Comparison of ENCODE assay signal across 8 cellular contexts in genomic region chr6:159981591-159982245, GRCh38. TPM values are rescaled to one million over a fixed set of nuclear protein-coding genes. Genes with fewer than 3 reads are reported as not detected.
DNase-seq lines count a peak whose midpoint lies in the region; ATAC-seq and TF ChIP-seq lines count a peak whose summit lies in the region.

No MANE protein-coding gene starts in this region.

- peak overlapping the region in 7 of 10 experiments; percentile 21 to 55 (median 40); a peak in 11 of 20 replicates for H3K4me3 ChIP-seq in BLaER1 treated with 17β-estradiol and CSF1 and Interleukin-3, amounts not matched to agents 10 nM and 100 nM
- peak overlapping the region; percentile 40 for H3K4me3 ChIP-seq in naive thymus-derived CD4-positive, alpha-beta T cell (ENCODE audit: low read length)
- H3K4me3 ChIP-seq in A673 (ENCODE audit: low read depth, low read length, poor library complexity, severe bottlenecking), result no peak overlapping the region

- H3K4me1 Mint-ChIP-seq in effector memory CD8-positive, alpha-beta T cell (ENCODE audit: low read depth in 2 of 2), result peaks cover 83 to 87% of the 10 kb centered on the region in 2 donors
- H3K4me1 Mint-ChIP-seq in naive thymus-derived CD4-positive, alpha-beta T cell, result peaks cover 73 to 99% (median 96%) of the 10 kb centered on the region in 7 donors

- peak overlapping the region; percentile 83 to 97 (median 94) for H3K4me2 ChIP-seq in BLaER1 treated with 17β-estradiol and CSF1 and Interleukin-3, amounts not matched to agents 10 nM and 100 nM

- H3K9me3 Mint-ChIP-seq in effector memory CD8-positive, alpha-beta T cell, result no peaks in the 10 kb centered on the region
- peaks cover 0 to 4% (median 0%) of the 10 kb centered on the region in 11 donors for H3K9me3 Mint-ChIP-seq in naive thymus-derived CD4-positive, alpha-beta T cell

- intact Hi-C loops in naive thymus-derived CD4-positive, alpha-beta T cell (cut with micrococcal nuclease), result loop anchor here (1.0 to 5.0 kb wide), 6 partner anchors 10 to 289 kb away; partner anchors contain the start of genes MRPL18 (in 1 of the 2) and SOD2 (in 1 of the 2)
- intact Hi-C loops in A673 (cut with micrococcal nuclease; ENCODE audit: unreplicated experiment), result no loop called here

- peaks cover 79 to 98% (median 85%) of the 10 kb centered on the region in 10 experiments for H3K4me1 ChIP-seq in BLaER1 treated with 17β-estradiol and CSF1 and Interleukin-3, amounts not matched to agents 10 nM and 100 nM
- peaks cover 48 to 70% of the 10 kb centered on the region in 2 donors for H3K4me1 ChIP-seq in naive thymus-derived CD4-positive, alpha-beta T cell (ENCODE audit: control insufficient read depth in 2 of 2, insufficient read depth in 2 of 2, low read length in 2 of 2)
- H3K4me1 ChIP-seq in A673 (ENCODE audit: insufficient read depth, low read length, poor library complexity, severe bottlenecking), result peaks cover 40% of the 10 kb centered on the region

- no TSS peak for BruUV-seq in A673 (replicated peaks; lab: Mats Ljungman, UMichigan)

- TF ChIP-seq CTCF in A673 (conservative IDR thresholded peaks at IDR 0.05; ENCODE audit: low read depth, low read length), result no peak

- POLR2A ChIA-PET in naive thymus-derived CD4-positive, alpha-beta T cell (lab: Charles Lee), result interaction anchor here (0.8 to 6.0 kb wide), 5 partner anchors 11 to 289 kb away, joined by 3 to 60 read pairs (median 4); partner anchors contain the start of genes ACAT2, IGF2R, MRPL18 and TCP1
- POLR2A ChIA-PET in A673 (lab: Charles Lee; ENCODE audit: low non-redundant PET), result no interaction called here

- peaks cover 25% of the 10 kb centered on the region for H3K36me3 Mint-ChIP-seq in effector memory CD8-positive, alpha-beta T cell (ENCODE audit: insufficient read depth)
- H3K36me3 Mint-ChIP-seq in naive thymus-derived CD4-positive, alpha-beta T cell, result peaks cover 0 to 6% (median 0%) of the 10 kb centered on the region in 5 donors

- CTCF ChIA-PET in naive thymus-derived CD4-positive, alpha-beta T cell (lab: Charles Lee), result interaction anchor here (0.8 kb wide), 2 partner anchors 9 to 290 kb away, joined by 3 read pairs; no protein-coding TSS in a partner anchor
- CTCF ChIA-PET in A673 (lab: Charles Lee), result interaction anchor here (1.1 kb wide), 1 partner anchor 107 kb away, joined by 4 read pairs; no protein-coding TSS in a partner anchor

- H3K36me3 ChIP-seq in BLaER1 treated with 17β-estradiol and CSF1 and Interleukin-3, amounts not matched to agents 10 nM and 100 nM, result peaks cover 0 to 5% (median 0%) of the 10 kb centered on the region in 11 experiments; a peak in 1 of 22 replicates
- H3K36me3 ChIP-seq in naive thymus-derived CD4-positive, alpha-beta T cell (ENCODE audit: control insufficient read depth in 2 of 3, insufficient read depth in 3 of 3, low read length in 3 of 3), result no peaks in the 10 kb centered on the region
- H3K36me3 ChIP-seq in A673 (ENCODE audit: insufficient read depth, low read length, poor library complexity, severe bottlenecking), result no peaks in the 10 kb centered on the region

- H3K4me3 Mint-ChIP-seq in effector memory CD8-positive, alpha-beta T cell, result peak overlapping the region; percentile 80 to 81
- peak overlapping the region; percentile 75 to 87 (median 82) for H3K4me3 Mint-ChIP-seq in naive thymus-derived CD4-positive, alpha-beta T cell

- H3K27me3 ChIP-seq in BLaER1 treated with 17β-estradiol and CSF1 and Interleukin-3, amounts not matched to agents 10 nM and 100 nM, result no peaks in the 10 kb centered on the region; a peak in 2 of 22 replicates
- H3K27me3 ChIP-seq in naive thymus-derived CD4-positive, alpha-beta T cell (ENCODE audit: control insufficient read depth in 2 of 2, insufficient read depth in 2 of 2, low read length in 2 of 2), result no peaks in the 10 kb centered on the region
- H3K27me3 ChIP-seq in A673 (replicated peaks; ENCODE audit: insufficient read depth, low read depth, low read length, poor library complexity), result no peaks in the 10 kb centered on the region

- no peaks in the 10 kb centered on the region for H3K27me3 Mint-ChIP-seq in effector memory CD8-positive, alpha-beta T cell
- no peaks in the 10 kb centered on the region for H3K27me3 Mint-ChIP-seq in naive thymus-derived CD4-positive, alpha-beta T cell

- H3K27ac ChIP-seq in BLaER1 treated with 17β-estradiol and CSF1 and Interleukin-3, amounts not matched to agents 10 nM and 100 nM, result peak overlapping the region; percentile 33 to 92 (median 72); a peak in 21 of 22 replicates
- peak overlapping the region; percentile 48 for H3K27ac ChIP-seq in naive thymus-derived CD4-positive, alpha-beta T cell (ENCODE audit: low read depth, low read length)
- H3K27ac ChIP-seq in A673 (ENCODE audit: low read depth, low read length, poor library complexity, severe bottlenecking), result no peak overlapping the region

- peak; percentile 69 for DNase-seq in SKM-1 (lab: John Stamatoyannopoulos, UW; ENCODE audit: unreplicated experiment)
- DNase-seq in effector memory CD8-positive, alpha-beta T cell, result no peak
- DNase-seq in naive thymus-derived CD4-positive, alpha-beta T cell, result peak in 4 of 9 donors; percentile 31 to 43 (median 31)
- no peak for DNase-seq in A673 (ENCODE audit: low spot score)
- DNase-seq in middle frontal gyrus (ENCODE audit: extremely low spot score, low spot score), result no peak

- ATAC-seq in GM19023 (IDR thresholded peaks at IDR 0.05; ENCODE audit: unreplicated experiment) (peak; percentile 71), HG03103 (IDR thresholded peaks at IDR 0.05; ENCODE audit: low read depth, unreplicated experiment) (peak; percentile 62)
- ATAC-seq in effector memory CD8-positive, alpha-beta T cell (replicated peaks), result peak; percentile 49
- peak; percentile 71 for ATAC-seq in naive thymus-derived CD4-positive, alpha-beta T cell

- peak overlapping the region; percentile 9 to 84 (median 57); a peak in 18 of 22 replicates for H3K9ac ChIP-seq in BLaER1 treated with 17β-estradiol and CSF1 and Interleukin-3, amounts not matched to agents 10 nM and 100 nM

- H3K27ac Mint-ChIP-seq in effector memory CD8-positive, alpha-beta T cell, result peak overlapping the region; percentile 94 to 95
- H3K27ac Mint-ChIP-seq in naive thymus-derived CD4-positive, alpha-beta T cell, result peak overlapping the region; percentile 80 to 92 (median 88)

- peaks cover 87 to 100% (median 98%) of the 10 kb centered on the region in 11 experiments for H4K20me1 ChIP-seq in BLaER1 treated with 17β-estradiol and CSF1 and Interleukin-3, amounts not matched to agents 10 nM and 100 nM

- H3K9me3 ChIP-seq in BLaER1 treated with 17β-estradiol and CSF1 and Interleukin-3, amounts not matched to agents 10 nM and 100 nM (replicated peaks in 1 of 11), result no peaks in the 10 kb centered on the region
- H3K9me3 ChIP-seq in naive thymus-derived CD4-positive, alpha-beta T cell (ENCODE audit: control insufficient read depth in 2 of 3, low read length in 3 of 3), result no peaks in the 10 kb centered on the region
- H3K9me3 ChIP-seq in A673 (ENCODE audit: low read depth, low read length, poor library complexity, severe bottlenecking), result no peaks in the 10 kb centered on the region

RNA-seq across cellular contexts. Expression of gene IGF2R, which starts 12.8 kb away (rescaled TPM):
- 10 to 100 TPM; 59.1 to 79.2 (median 74.2) TPM for total RNA-seq in naive thymus-derived CD4-positive, alpha-beta T cell
- polyA plus RNA-seq in naive thymus-derived CD4-positive, alpha-beta T cell, result 10 to 100 TPM in 1 of 2 donors, 1 to 10 TPM in 1; 8.7 to 18.9 TPM
- 64.7 and 67.4 TPM in 2 replicates for total RNA-seq in A673 (2021)
